Comparison of ENCODE assay signal across 8 cellular contexts in the genomic region with DNA sequence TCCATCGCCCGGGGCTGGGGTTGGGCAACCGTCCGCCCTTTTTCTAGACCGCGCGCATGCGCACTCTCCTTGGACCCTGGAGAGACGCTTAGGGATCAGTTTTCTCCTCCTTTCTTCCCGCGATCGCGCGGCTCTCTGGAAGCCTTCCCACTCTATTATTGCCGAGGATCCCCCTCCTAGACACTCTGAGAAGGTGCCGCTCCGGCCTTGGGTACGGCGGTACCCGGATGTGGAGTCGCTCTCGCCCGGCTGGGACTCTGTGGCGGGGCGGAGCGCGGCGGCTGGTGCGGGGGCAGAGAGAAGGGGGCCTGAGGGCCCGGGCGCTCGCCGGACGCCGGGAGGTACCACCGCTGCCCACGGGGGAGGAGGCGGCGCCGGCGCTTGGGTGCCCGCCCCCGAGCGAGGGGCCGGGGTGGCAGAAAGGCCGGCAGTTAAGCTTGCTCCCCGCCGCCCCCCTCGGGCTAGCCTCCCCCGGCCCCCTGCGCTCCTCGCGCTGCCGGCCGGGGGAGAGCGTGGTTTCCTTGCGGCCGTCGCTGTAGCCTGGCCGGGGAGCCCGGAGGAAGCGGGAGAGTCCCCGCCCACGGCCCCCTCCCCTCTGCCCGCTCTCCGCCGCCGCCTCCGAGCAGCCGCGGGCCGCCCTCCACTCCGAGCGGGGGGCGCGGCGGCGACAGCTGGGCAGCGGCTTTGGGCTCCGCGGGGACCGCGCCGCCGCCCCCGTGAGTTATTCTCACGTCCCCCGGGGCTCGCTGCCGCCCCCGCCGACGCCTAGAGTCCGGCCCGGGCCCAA. TPM values are rescaled to one million over a fixed set of nuclear protein-coding genes. Genes with fewer than 3 reads are reported as not detected.
DNase-seq lines count a peak whose midpoint lies in the region; ATAC-seq, FAIRE-seq and TF ChIP-seq lines count a peak whose summit lies in the region.

A gene (plus strand): TSS at position 69 of the 787 bp plus-strand sequence. CDS start 792 bp downstream, outside the sequence.

- H3K9me3 ChIP-seq in BLaER1 (peaks cover 16% of the 10 kb centered on the region), endothelial cell of umbilical vein (replicated peaks; ENCODE audit: control insufficient read depth, insufficient read depth, low read length) (no peaks in the 10 kb centered on the region), stomach smooth muscle (ENCODE audit: control insufficient read depth in 2 of 2, low read length in 2 of 2) (no peaks in the 10 kb centered on the region)

- H3K27ac ChIP-seq in BLaER1 (peak within 1 kb of the TSS; percentile 97), endothelial cell of umbilical vein (ENCODE audit: insufficient read depth, low read depth, low read length) (peak within 1 kb of the TSS; percentile 91), stomach smooth muscle (ENCODE audit: low read length) (peak within 1 kb of the TSS; percentile 91)

- dilution Hi-C loops in endothelial cell of umbilical vein (cut with MboI; ENCODE audit: extremely low pct_ligation_motif_present, low sequenced_read_pairs), result no loop called here

- in situ Hi-C loops in GM18951 (cut with MboI; ENCODE audit: low sequenced_read_pairs, unreplicated experiment), result no loop called here

- H3K9me1 ChIP-seq in endothelial cell of umbilical vein (replicated peaks; ENCODE audit: control insufficient read depth, extremely low read depth, insufficient read depth, low read length), result no peaks in the 10 kb centered on the region

- DNase-seq in NCI-H446 (lab: John Stamatoyannopoulos, UW), result peak; percentile 92 to 97
- peak; percentile 99 for DNase-seq in activated CD8-positive, alpha-beta memory T cell treated with anti-CD3 and anti-CD28 coated beads for 24 hours
- DNase-seq in endothelial cell of umbilical vein (ENCODE audit: low read depth, low spot score), result no peak
- DNase-seq in middle frontal gyrus (ENCODE audit: extremely low spot score, low spot score), result peak; percentile 99

- CTCF ChIA-PET in endothelial cell of umbilical vein (lab: Charles Lee), result interaction anchor here (0.7 to 3.0 kb wide), 8 partner anchors 9 to 140 kb away, joined by 3 to 12 read pairs (median 4); a partner anchor contains a TSS

- peak within 1 kb of the TSS; percentile 88 for H3K4me2 ChIP-seq in BLaER1
- peak within 1 kb of the TSS; percentile 93 for H3K4me2 ChIP-seq in endothelial cell of umbilical vein (ENCODE audit: insufficient read depth, low read length)

- H3K36me3 ChIP-seq in BLaER1 (no peaks in the 10 kb centered on the region), endothelial cell of umbilical vein (ENCODE audit: control insufficient read depth in 2 of 2, extremely low read depth in 1 of 2, insufficient read depth in 2 of 2, low read length in 2 of 2) (no peaks in the 10 kb centered on the region), stomach smooth muscle (ENCODE audit: control insufficient read depth in 2 of 2, insufficient read depth in 2 of 2, low read length in 2 of 2) (no peaks in the 10 kb centered on the region)

- peak; percentile 83 for TF ChIP-seq POLR2A in GM18951 (IDR thresholded peaks at IDR 0.05; ENCODE audit: extremely low read depth, insufficient read depth, insufficient read length)
- peak; percentile 42 for TF ChIP-seq POLR2A in endothelial cell of umbilical vein (IDR thresholded peaks at IDR 0.05; ENCODE audit: low read depth, low read length)

- H4K20me1 ChIP-seq in BLaER1, result peaks cover 46% of the 10 kb centered on the region
- peaks cover 2% of the 10 kb centered on the region for H4K20me1 ChIP-seq in endothelial cell of umbilical vein (replicated peaks; ENCODE audit: control insufficient read depth, extremely low read depth, insufficient read depth, low read length)

- POLR2A ChIA-PET in endothelial cell of umbilical vein (lab: Charles Lee), result interaction anchor here (0.6 to 2.4 kb wide), 6 partner anchors 10 to 140 kb away, joined by 3 to 11 read pairs (median 5); a partner anchor contains a TSS

- H3K9ac ChIP-seq in BLaER1 (peak within 1 kb of the TSS; percentile 95), endothelial cell of umbilical vein (replicated peaks; ENCODE audit: extremely low read depth, insufficient read depth, low read length) (peak within 1 kb of the TSS; percentile 95), stomach smooth muscle (ENCODE audit: low read length in 2 of 2) (peak within 1 kb of the TSS; percentile 88 to 89)

- peak; percentile 61 for ATAC-seq in HG03135 (IDR thresholded peaks at IDR 0.05; ENCODE audit: unreplicated experiment)

- H3K79me2 ChIP-seq in endothelial cell of umbilical vein (ENCODE audit: control insufficient read depth, insufficient read depth, low read length), result peaks cover 35% of the 10 kb centered on the region

- no peak for TF ChIP-seq CTCF in endothelial cell of umbilical vein (IDR thresholded peaks at IDR 0.05; ENCODE audit: extremely low read depth in 1 of 2, insufficient read depth in 1 of 2, low read depth in 1 of 2, low read length in 2 of 2)

- no peak for FAIRE-seq in endothelial cell of umbilical vein (lab: Jason Lieb, UNC)

- intact Hi-C loops in endothelial cell of umbilical vein (cut with micrococcal nuclease), result loop anchor here (1.0 to 5.0 kb wide), 5 partner anchors 37 to 252 kb away; a partner anchor contains a TSS

- H3K27me3 ChIP-seq in BLaER1 (no peaks in the 10 kb centered on the region), endothelial cell of umbilical vein (ENCODE audit: control insufficient read depth in 2 of 2, insufficient read depth in 2 of 2, low read length in 2 of 2) (no peaks in the 10 kb centered on the region), stomach smooth muscle (ENCODE audit: control insufficient read depth in 1 of 2, insufficient read depth in 2 of 2, low read length in 2 of 2) (no peaks in the 10 kb centered on the region)

- peak within 1 kb of the TSS; percentile 94 for H3K4me3 ChIP-seq in BLaER1
- peak within 1 kb of the TSS; percentile 78 to 99 (median 79) for H3K4me3 ChIP-seq in endothelial cell of umbilical vein (replicated peaks in 1 of 3; ENCODE audit: insufficient read depth in 1 of 3, low read depth in 1 of 3, low read length in 3 of 3)
- H3K4me3 ChIP-seq in stomach smooth muscle (ENCODE audit: low read length in 2 of 2), result peak within 1 kb of the TSS; percentile 84 to 88

- BruUV-seq in endothelial cell of umbilical vein (replicated peaks; lab: Mats Ljungman, UMichigan), result no TSS peak

- H3K4me1 ChIP-seq in BLaER1 (peaks cover 30% of the 10 kb centered on the region), endothelial cell of umbilical vein (ENCODE audit: control insufficient read depth, extremely low read depth, insufficient read depth, low read length) (peaks cover 23% of the 10 kb centered on the region), stomach smooth muscle (ENCODE audit: control insufficient read depth, insufficient read depth, low read length) (peaks cover 12% of the 10 kb centered on the region)

- H2AFZ ChIP-seq in endothelial cell of umbilical vein (ENCODE audit: low read depth, low read length), result peak within 1 kb of the TSS; percentile 91

TF ChIP-seq in endothelial cell of umbilical vein, 7 proteins besides CTCF, POLR2A, EP300 and RAD21:
- no peak for TF ChIP-seq EZH2 (IDR thresholded peaks at IDR 0.05; ENCODE audit: borderline replicate concordance, low read depth, low read length, severe bottlenecking)
- peak; percentile 46 for TF ChIP-seq POLR2AphosphoS5 (IDR thresholded peaks at IDR 0.05; ENCODE audit: insufficient read depth, low read depth, low read length)
TF ChIP-seq in endothelial cell of umbilical vein: peak in this region for 1.

RNA-seq across cellular contexts. Expression of the gene that starts here (rescaled TPM):
- 37.5 and 40.6 TPM in 2 replicates for total RNA-seq in endothelial cell of umbilical vein
- polyA plus RNA-seq in endothelial cell of umbilical vein, result 4.3 and 6.3 TPM in 2 replicates
- 6.6 and 6.9 TPM in 2 replicates for polyA plus RNA-seq in endothelial cell of umbilical vein (2011; cell fraction: cytosol; rRNA removed)
- 14.5 and 17.3 TPM in 2 replicates for polyA plus RNA-seq in endothelial cell of umbilical vein (2011; cell fraction: nucleus; rRNA removed)
- 22.2 and 25.4 TPM in 2 replicates for polyA plus RNA-seq in endothelial cell of umbilical vein (2012)
- polyA minus RNA-seq in endothelial cell of umbilical vein, result 62.9 and 76.3 TPM in 2 replicates
- polyA minus RNA-seq in endothelial cell of umbilical vein (2011; cell fraction: cytosol; rRNA and poly(A)+ RNA removed), result 33.6 TPM
- 22.7 and 35.1 TPM in 2 replicates for polyA minus RNA-seq in endothelial cell of umbilical vein (2011; cell fraction: nucleus; rRNA and poly(A)+ RNA removed)
